Comparison of ENCODE assay signal across 26 cellular contexts in genomic region chr9:130225071-130225470, GRCh38. TPM values are rescaled to one million over a fixed set of nuclear protein-coding genes. Genes with fewer than 3 reads are reported as not detected.
"Had no signal": no experiment of that assay in that cellular context is flagged by ENCODE, and none has a peak within 500 bp of the region (broad histone marks: within the 10 kb centered on the region; RNA-seq: fewer than 3 reads in every experiment).

No MANE protein-coding gene starts in this region.

- H3K4me1 ChIP-seq: parathyroid adenoma, prostate gland, right lobe of liver, suprapubic skin had no signal

- H3K9me3 ChIP-seq: ovary, prostate gland, right lobe of liver, suprapubic skin, testis, vagina had no signal

- FAIRE-seq: small intestine, urothelium cell line had no signal

- DNase-seq: naive thymus-derived CD4-positive, alpha-beta T cell; natural killer cell; occipital lobe; ovary; right lobe of liver; sigmoid colon; small intestine; stimulated activated CD4-positive, alpha-beta T cell treated with anti-CD3 and anti-CD28 coated beads, Interleukin-15, amount 100 ng/mL, for 24 hours; stimulated activated CD4-positive, alpha-beta T cell treated with anti-CD3 and anti-CD28 coated beads, Interleukin-2, amount 100 ng/mL, for 24 hours; stimulated activated CD4-positive, alpha-beta T cell treated with anti-CD3 and anti-CD28 coated beads, Interleukin-2, amount 100 ng/mL, for 48 hours; stimulated activated CD4-positive, alpha-beta T cell treated with anti-CD3 and anti-CD28 coated beads, Interleukin-4, amount 100 ng/mL, for 24 hours; stimulated activated CD8-positive, alpha-beta memory T cell treated with anti-CD3 and anti-CD28 coated beads, Interleukin-4, amount 100 ng/mL, for 48 hours; stimulated activated naive CD4-positive, alpha-beta T cell; stimulated activated naive CD8-positive, alpha-beta T cell treated with anti-CD3 and anti-CD28 coated beads, Interleukin-15, amount 100 ng/mL, for 72 hours; stimulated activated naive CD8-positive, alpha-beta T cell treated with anti-CD3 and anti-CD28 coated beads, Interleukin-15, Interleukin-2, amounts not matched to agents 100 U/mL and 50 U/mL, for 24 hours; substantia nigra; testis; tibial artery; trophoblast cell; upper lobe of left lung had no signal

- H3K4me3 ChIP-seq: neural progenitor cell, ovary, prostate gland, right lobe of liver, sigmoid colon, suprapubic skin, testis, tibial artery, upper lobe of left lung, vagina had no signal

- H3K27me3 ChIP-seq: neural progenitor cell, ovary, right lobe of liver, sigmoid colon, suprapubic skin, testis, tibial artery, upper lobe of left lung, vagina had no signal

- H3K27ac ChIP-seq: neural progenitor cell, ovary, parathyroid adenoma, prostate gland, right lobe of liver, suprapubic skin, testis, tibial artery, upper lobe of left lung, vagina had no signal

- H3K36me3 ChIP-seq: neural progenitor cell, ovary, prostate gland, right lobe of liver had no signal

- H3K9ac ChIP-seq: neural progenitor cell, parathyroid adenoma had no signal

RNA-seq across cellular contexts. Expression of gene HMCN2, which starts 40.5 kb away (rescaled TPM):
- total RNA-seq: naive thymus-derived CD4-positive, alpha-beta T cell; natural killer cell; occipital lobe had no signal
- polyA plus RNA-seq: naive thymus-derived CD4-positive, alpha-beta T cell had no signal

RNA-seq across cellular contexts. Expression of gene NCS1, which starts 52.9 kb away (rescaled TPM):
- polyA plus RNA-seq: naive thymus-derived CD4-positive, alpha-beta T cell had no signal
